Comparison of ENCODE assay signal across 1 cellular context in genomic region chr12:90084018-90084417, GRCh38.
TF ChIP-seq lines count a peak whose summit lies in the region.

No MANE protein-coding gene starts in this region.

TF ChIP-seq in A549, 52 proteins besides CTCF, POLR2A, EP300 and RAD21 (continued from another document):
- TF ChIP-seq PBX3 (IDR thresholded peaks at IDR 0.05) (no peak), TP53 (CRISPR knock-in tag; IDR thresholded peaks at IDR 0.05) (no peak), ATOH8 (CRISPR knock-in tag; IDR thresholded peaks at IDR 0.05; ENCODE audit: low read depth) (no peak), RNF2 (IDR thresholded peaks at IDR 0.05; ENCODE audit: borderline replicate concordance, low read depth) (no peak), FOSB (CRISPR knock-in tag; IDR thresholded peaks at IDR 0.05) (no peak), HEYL (CRISPR knock-in tag; IDR thresholded peaks at IDR 0.05) (no peak)
